Comparison of ENCODE assay signal across 24 cellular contexts in genomic region chr21:43982489-43983078, GRCh38.
"Had no signal": no experiment of that assay in that cellular context is flagged by ENCODE, and none has a peak within 500 bp of the region (broad histone marks: within the 10 kb centered on the region; RNA-seq: fewer than 3 reads in every experiment).

No MANE protein-coding gene starts in this region.

- ATAC-seq: activated naive CD4-positive, alpha-beta T cell treated with anti-CD3 and anti-CD28 coated beads, Interleukin-2, amount 50 U/mL, for 72 hours; activated T-cell treated with anti-CD3 and anti-CD28 coated beads, Interleukin-2, amount 50 U/mL, for 72 hours; naive thymus-derived CD8-positive, alpha-beta T cell; T-cell had no signal

- H3K9me3 Mint-ChIP-seq: activated naive CD4-positive, alpha-beta T cell treated with anti-CD3 and anti-CD28 coated beads, Interleukin-2, amount 50 U/mL, for 72 hours; activated T-cell treated with anti-CD3 and anti-CD28 coated beads, Interleukin-2, amount 50 U/mL, for 72 hours; naive thymus-derived CD8-positive, alpha-beta T cell; T-cell; T-helper 2 cell treated with Interferon-gamma antibody and Interleukin-4, amounts not matched to agents 5 μg/mL and 100 μg/mL, for 36 hours had no signal

- H3K4me1 ChIP-seq: prostate gland, transverse colon had no signal

- H3K27me3 Mint-ChIP-seq: naive thymus-derived CD8-positive, alpha-beta T cell; T-cell had no signal

- H3K36me3 Mint-ChIP-seq: activated naive CD4-positive, alpha-beta T cell treated with anti-CD3 and anti-CD28 coated beads, Interleukin-2, amount 50 U/mL, for 72 hours had no signal

- H3K4me3 Mint-ChIP-seq: activated T-cell treated with anti-CD3 and anti-CD28 coated beads, Interleukin-2, amount 50 U/mL, for 72 hours; naive thymus-derived CD8-positive, alpha-beta T cell; T-cell; T-helper 2 cell treated with Interferon-gamma antibody and Interleukin-4, amounts not matched to agents 5 μg/mL and 100 μg/mL, for 36 hours had no signal

- H3K36me3 ChIP-seq: ovary had no signal

- H3K27ac ChIP-seq: ovary, prostate gland, stomach, suprapubic skin, transverse colon had no signal

- FAIRE-seq: astrocyte, kidney, urothelium cell line had no signal

- DNase-seq: activated CD4-positive, alpha-beta T cell treated with anti-CD3 and anti-CD28 coated beads for 1 hour; activated CD4-positive, alpha-beta T cell treated with anti-CD3 and anti-CD28 coated beads, Interleukin-2, amount 50 U/mL, for 4 hours; activated CD8-positive, alpha-beta memory T cell treated with anti-CD3 and anti-CD28 coated beads for 24 hours; activated CD8-positive, alpha-beta memory T cell treated with anti-CD3 and anti-CD28 coated beads, Interleukin-2, amount 50 U/mL, for 48 hours; activated gamma-delta T cell; activated T-cell treated with anti-CD3 and anti-CD28 coated beads, Interleukin-2, amount 50 U/mL, for 72 hours; central memory CD4-positive, alpha-beta T cell; dermis blood vessel endothelial cell; effector CD8-positive, alpha-beta T cell; foreskin melanocyte; kidney; naive thymus-derived CD8-positive, alpha-beta T cell; ovary; stimulated activated CD4-positive, alpha-beta T cell treated with anti-CD3 and anti-CD28 coated beads, Interleukin-4, amount 100 ng/mL, for 4 hours; stomach; T-cell; transverse colon had no signal

- H3K4me3 ChIP-seq: lung, ovary, prostate gland, stomach, suprapubic skin, transverse colon had no signal

- H3K27me3 ChIP-seq: ovary, stomach, suprapubic skin, transverse colon had no signal

- H3K9me3 ChIP-seq: ovary, prostate gland, stomach, suprapubic skin, transverse colon had no signal

- H3K27ac Mint-ChIP-seq: activated T-cell treated with anti-CD3 and anti-CD28 coated beads, Interleukin-2, amount 50 U/mL, for 72 hours; T-cell; T-helper 2 cell treated with Interferon-gamma antibody and Interleukin-4, amounts not matched to agents 5 μg/mL and 100 μg/mL, for 36 hours had no signal
